In the genomic region with DNA sequence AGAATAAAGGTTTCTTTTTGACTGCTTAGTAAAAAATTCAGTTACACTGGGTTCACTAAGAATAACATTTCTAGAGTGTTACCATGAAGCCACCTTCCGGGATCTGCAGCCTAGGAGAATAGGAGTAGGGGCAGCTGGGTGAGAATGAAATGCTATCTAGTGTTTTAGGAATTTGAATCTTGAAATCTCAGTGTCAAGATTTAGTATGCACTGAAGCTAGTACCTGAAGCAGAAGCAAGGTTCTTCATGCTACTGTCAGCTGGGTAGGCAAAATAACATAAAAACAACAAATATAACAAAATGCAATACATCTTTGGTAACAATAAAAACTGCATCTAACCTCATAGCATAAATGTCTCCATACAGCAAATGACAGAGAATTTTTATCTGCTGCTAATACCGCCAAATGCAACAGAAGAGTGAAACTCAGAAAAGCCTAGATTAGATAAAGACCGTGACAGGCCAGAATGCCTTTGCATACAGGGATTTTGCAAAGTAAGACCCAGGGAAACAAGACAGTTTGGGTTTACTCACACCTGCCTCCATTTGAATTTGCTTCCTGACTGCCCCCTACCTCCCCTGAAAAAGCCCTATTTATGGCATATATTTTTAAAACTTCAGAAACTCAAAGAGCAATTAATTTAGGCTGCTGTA, we compare ENCODE assay signal across 30 cellular contexts. TPM values are rescaled to one million over a fixed set of nuclear protein-coding genes. Genes with fewer than 3 reads are reported as not detected.
A peak's percentile ranks its signal among the peaks of the same experiment; 100 is the strongest.
DNase-seq lines count a peak whose midpoint lies in the region; ATAC-seq and TF ChIP-seq lines count a peak whose summit lies in the region.
"Had no signal": no experiment of that assay in that cellular context is flagged by ENCODE, and none has a peak within 500 bp of the region (broad histone marks: within the 10 kb centered on the region; RNA-seq: fewer than 3 reads in every experiment).

No MANE protein-coding gene starts in this region.

- CTCF ChIA-PET in OCI-LY7 (lab: Charles Lee; ENCODE audit: unreplicated experiment), result interaction anchor here (0.5 to 1.9 kb wide), 5 partner anchors 9 to 58 kb away, joined by 3 to 16 read pairs (median 5); a partner anchor contains a TSS

- POLR2A ChIA-PET in OCI-LY7 (lab: Charles Lee), result interaction anchor here (1.0 to 11.8 kb wide), 13 partner anchors 10 to 311 kb away, joined by 3 to 123 read pairs (median 12); a partner anchor contains a TSS

- no peaks in the 10 kb centered on the region for H3K36me3 Mint-ChIP-seq in mesothelial cell of epicardium
- H3K36me3 Mint-ChIP-seq: naive B cell had no signal

- peak overlapping the region; percentile 64 for H3K4me3 ChIP-seq in OCI-LY7 (ENCODE audit: low read depth, low read length, poor library complexity, severe bottlenecking)
- H3K4me3 ChIP-seq: BLaER1, skin epidermis, vagina had no signal

- DNase-seq in OCI-LY7 (ENCODE audit: low spot score) (peak; percentile 66), mesothelial cell of epicardium (ENCODE audit: low spot score in 2 of 2, unreplicated experiment in 2 of 2) (no peak), SIG-M5 (lab: John Stamatoyannopoulos, UW) (no peak), OCI-M2 (lab: John Stamatoyannopoulos, UW; ENCODE audit: unreplicated experiment) (no peak)
- no peak for DNase-seq in stimulated activated CD8-positive, alpha-beta memory T cell treated with anti-CD3 and anti-CD28 coated beads, Interleukin-4, amount 100 ng/mL, for 48 hours
- DNase-seq: activated CD8-positive, alpha-beta T cell treated with anti-CD3 and anti-CD28 coated beads, Interleukin-2, amount 10 ng/mL, durations not matched to agents 7 days and 5 days; activated effector memory CD4-positive, alpha-beta T cell treated with anti-CD3 and anti-CD28 coated beads, Interleukin-2, amount 50 U/mL, for 16 hours; activated T-cell treated with anti-CD3 and anti-CD28 coated beads for 4 hours; brain microvascular endothelial cell; COR-L47; DMS79; effector CD4-positive, alpha-beta T cell; foreskin fibroblast; Kasumi-1; left colon; mesenchymal stem cell; naive B cell; NCI-H1048; NCI-H187 treated with DMSO at 0.1 percent for 48 hours; NCI-H345; NCI-H774; occipital lobe; SHP77; SW 1271 had no signal

- H2AFZ ChIP-seq in OCI-LY7 (ENCODE audit: low read length), result peak overlapping the region; percentile 66; the same call in 1 of the 2 replicates

- intact Hi-C loops in OCI-LY7 (cut with micrococcal nuclease; ENCODE audit: unreplicated experiment), result loop anchor here (1.0 to 5.0 kb wide), 2 partner anchors 57 to 311 kb away; a partner anchor contains a TSS

- ATAC-seq in GM18868 (IDR thresholded peaks at IDR 0.05; ENCODE audit: unreplicated experiment) (peak; percentile 48), HG02642 (IDR thresholded peaks at IDR 0.05; ENCODE audit: poor library complexity, unreplicated experiment) (peak; percentile 68), GM21447 (IDR thresholded peaks at IDR 0.05; ENCODE audit: unreplicated experiment) (no peak)
- ATAC-seq: activated CD8-positive, alpha-beta T cell treated with anti-CD3 and anti-CD28 coated beads, Interleukin-2, amount 10 ng/mL, durations not matched to agents 7 days and 5 days; left colon had no signal

- H3K4me2 ChIP-seq in OCI-LY7 (ENCODE audit: low read length), result peak overlapping the region; percentile 82
- H3K4me2 ChIP-seq: BLaER1 had no signal

- no peaks in the 10 kb centered on the region for H3K9me3 ChIP-seq in OCI-LY7 (ENCODE audit: low read length)
- H3K9me3 ChIP-seq: BLaER1, vagina had no signal

- H3K4me3 Mint-ChIP-seq in mesothelial cell of epicardium, result no peak overlapping the region
- H3K4me3 Mint-ChIP-seq: activated CD8-positive, alpha-beta T cell treated with anti-CD3 and anti-CD28 coated beads, Interleukin-2, amount 10 ng/mL, durations not matched to agents 7 days and 5 days; naive B cell had no signal

- peak overlapping the region; percentile 84 for H3K27ac ChIP-seq in OCI-LY7 (ENCODE audit: low read depth, low read length, poor library complexity, severe bottlenecking)
- H3K27ac ChIP-seq: BLaER1, brain microvascular endothelial cell, skin epidermis, vagina had no signal

- peak overlapping the region; percentile 67 for H3K27ac Mint-ChIP-seq in mesothelial cell of epicardium
- H3K27ac Mint-ChIP-seq: activated CD8-positive, alpha-beta T cell treated with anti-CD3 and anti-CD28 coated beads, Interleukin-2, amount 10 ng/mL, durations not matched to agents 7 days and 5 days had no signal

- H3K27me3 Mint-ChIP-seq in mesothelial cell of epicardium (ENCODE audit: low read depth), result no peaks in the 10 kb centered on the region

- H3K36me3 ChIP-seq in OCI-LY7 (ENCODE audit: insufficient read depth, low read length), result no peaks in the 10 kb centered on the region
- H3K36me3 ChIP-seq: BLaER1, vagina had no signal

- no peaks in the 10 kb centered on the region for H3K79me2 ChIP-seq in OCI-LY7 (ENCODE audit: insufficient read depth, low read depth, low read length)

- BruUV-seq in OCI-LY7 (replicated peaks; lab: Mats Ljungman, UMichigan), result TSS peak; percentile 83

- H4K20me1 ChIP-seq in OCI-LY7 (ENCODE audit: insufficient read depth, low read length), result no peaks in the 10 kb centered on the region
- H4K20me1 ChIP-seq: BLaER1 had no signal

- H3K4me1 Mint-ChIP-seq in mesothelial cell of epicardium, result peaks cover 31% of the 10 kb centered on the region

- TF ChIP-seq CTCF in OCI-LY7 (conservative IDR thresholded peaks at IDR 0.05; ENCODE audit: low read length), result peak; percentile 38; the same call in 1 of the 2 replicates
- TF ChIP-seq CTCF in mesothelial cell of epicardium (IDR thresholded peaks at IDR 0.05; ENCODE audit: unreplicated experiment), result no peak

- no peaks in the 10 kb centered on the region for H3K9me3 Mint-ChIP-seq in mesothelial cell of epicardium

- no peaks in the 10 kb centered on the region for H3K9me2 ChIP-seq in OCI-LY7 (ENCODE audit: insufficient read depth, low read length)

- peaks cover 68% of the 10 kb centered on the region for H3K4me1 ChIP-seq in OCI-LY7 (ENCODE audit: insufficient read depth, low read length, poor library complexity, severe bottlenecking)

RNA-seq across cellular contexts. Expression of a gene that starts 58.2 kb away (rescaled TPM):
- 46.8 and 60.7 TPM in 2 replicates for total RNA-seq in OCI-LY7 (2014; rRNA removed; shearing (Covaris generic))
- total RNA-seq in OCI-LY7 (2022) (48.6 and 54.9 TPM in 2 replicates), mesothelial cell of epicardium (74.2 to 80.2 TPM (median 77.7 TPM) in 3 replicates)
